In the genomic region with DNA sequence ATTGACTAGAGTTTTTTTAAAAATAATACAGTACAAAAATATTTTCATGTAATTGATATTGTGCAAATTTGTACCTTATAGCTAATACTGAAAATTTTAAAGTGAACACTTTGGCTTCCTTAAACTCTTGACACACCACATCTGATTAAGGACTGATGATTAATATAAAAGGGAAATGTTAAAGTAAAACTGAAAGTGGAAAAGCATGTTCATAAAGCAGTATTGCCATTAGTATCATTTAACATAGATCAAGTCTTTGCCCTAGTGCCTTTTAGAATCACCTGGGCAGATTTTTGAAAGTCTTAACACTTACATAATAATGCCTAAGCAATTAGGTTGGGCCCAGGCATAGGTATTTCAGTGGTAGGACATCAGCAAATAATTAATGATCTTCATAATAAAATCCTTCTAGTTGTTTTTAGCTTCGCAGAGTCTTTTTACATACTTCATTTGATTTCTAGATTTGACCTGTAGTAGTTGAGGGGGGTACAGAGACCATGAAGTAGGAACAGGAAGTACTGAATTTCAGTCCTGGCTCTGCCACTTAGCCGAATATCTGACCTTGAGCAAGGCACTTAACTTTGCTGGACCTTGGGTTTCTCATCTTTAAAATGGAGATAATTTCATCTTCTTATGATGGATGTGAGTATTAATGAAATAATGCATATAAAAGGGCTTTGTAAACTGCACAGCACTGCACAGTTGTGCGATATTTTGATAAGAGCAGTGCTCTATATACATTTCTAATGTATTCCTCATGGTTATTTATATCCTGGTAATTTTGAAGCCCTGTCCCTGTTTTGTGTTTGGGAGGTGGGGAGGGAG, we compare ENCODE assay signal across 11 cellular contexts. TPM values are rescaled to one million over a fixed set of nuclear protein-coding genes. Genes with fewer than 3 reads are reported as not detected.
DNase-seq lines count a peak whose midpoint lies in the region; ATAC-seq and TF ChIP-seq lines count a peak whose summit lies in the region.
"Had no signal": no experiment of that assay in that cellular context is flagged by ENCODE, and none has a peak within 500 bp of the region (broad histone marks: within the 10 kb centered on the region; RNA-seq: fewer than 3 reads in every experiment).

No MANE protein-coding gene starts in this region.

- no peak overlapping the region for H3K4me3 ChIP-seq in WERI-Rb-1 (ENCODE audit: low read depth, low read length)
- H3K4me3 ChIP-seq: coronary artery had no signal

- intact Hi-C loops in CD4-positive, alpha-beta T cell (cut with DNase I, micrococcal nuclease), result no loop called here

- no peak overlapping the region for H3K4me3 Mint-ChIP-seq in CD4-positive, alpha-beta T cell
- peak overlapping the region in 2 of 4 donors; percentile 53 for H3K4me3 Mint-ChIP-seq in IgD-negative memory B cell
- no peak overlapping the region for H3K4me3 Mint-ChIP-seq in activated naive CD8-positive, alpha-beta T cell treated with anti-CD3 and anti-CD28 coated beads for 36 hours
- no peak overlapping the region for H3K4me3 Mint-ChIP-seq in osteocyte (ENCODE audit: unreplicated experiment)

- peak overlapping the region; percentile 8 for H3K27ac Mint-ChIP-seq in CD4-positive, alpha-beta T cell
- H3K27ac Mint-ChIP-seq in IgD-negative memory B cell (peak overlapping the region; percentile 35 to 67 (median 51)), osteocyte (ENCODE audit: unreplicated experiment) (peak overlapping the region; percentile 35)
- peak overlapping the region; percentile 74 for H3K27ac Mint-ChIP-seq in activated naive CD8-positive, alpha-beta T cell treated with anti-CD3 and anti-CD28 coated beads for 36 hours

- peaks cover 38% of the 10 kb centered on the region for H3K36me3 Mint-ChIP-seq in CD4-positive, alpha-beta T cell (ENCODE audit: low read depth)
- H3K36me3 Mint-ChIP-seq in IgD-negative memory B cell (peaks cover 2% of the 10 kb centered on the region), osteocyte (ENCODE audit: unreplicated experiment) (peaks cover 2% of the 10 kb centered on the region)
- H3K36me3 Mint-ChIP-seq in activated naive CD8-positive, alpha-beta T cell treated with anti-CD3 and anti-CD28 coated beads for 36 hours, result peaks cover 27% of the 10 kb centered on the region

- peaks cover 57% of the 10 kb centered on the region for H3K4me1 Mint-ChIP-seq in CD4-positive, alpha-beta T cell (ENCODE audit: low read depth)
- H3K4me1 Mint-ChIP-seq in IgD-negative memory B cell, result peaks cover 24 to 33% (median 27%) of the 10 kb centered on the region in 3 donors
- H3K4me1 Mint-ChIP-seq in activated naive CD8-positive, alpha-beta T cell treated with anti-CD3 and anti-CD28 coated beads for 36 hours, result peaks cover 41% of the 10 kb centered on the region
- peaks cover 31% of the 10 kb centered on the region for H3K4me1 Mint-ChIP-seq in osteocyte (ENCODE audit: unreplicated experiment)

- no peaks in the 10 kb centered on the region for H3K27me3 ChIP-seq in CD4-positive, alpha-beta T cell (ENCODE audit: control insufficient read depth, insufficient read depth, low read length)
- H3K27me3 ChIP-seq in WERI-Rb-1 (ENCODE audit: insufficient read depth, low read depth, severe bottlenecking), result no peaks in the 10 kb centered on the region

- no peak for ATAC-seq in CD4-positive, alpha-beta T cell (ENCODE audit: poor library complexity)

- H3K9me3 Mint-ChIP-seq in CD4-positive, alpha-beta T cell, result no peaks in the 10 kb centered on the region
- H3K9me3 Mint-ChIP-seq in IgD-negative memory B cell, result no peaks in the 10 kb centered on the region
- no peaks in the 10 kb centered on the region for H3K9me3 Mint-ChIP-seq in activated naive CD8-positive, alpha-beta T cell treated with anti-CD3 and anti-CD28 coated beads for 36 hours
- no peaks in the 10 kb centered on the region for H3K9me3 Mint-ChIP-seq in osteocyte (ENCODE audit: unreplicated experiment)

- H3K9me3 ChIP-seq in CD4-positive, alpha-beta T cell (ENCODE audit: control insufficient read depth, low read length), result no peaks in the 10 kb centered on the region
- no peaks in the 10 kb centered on the region for H3K9me3 ChIP-seq in WERI-Rb-1 (ENCODE audit: severe bottlenecking)

- DNase-seq in CD4-positive, alpha-beta T cell, result no peak
- no peak for DNase-seq in activated naive CD8-positive, alpha-beta T cell treated with anti-CD3 and anti-CD28 coated beads for 36 hours
- DNase-seq in osteocyte (ENCODE audit: extremely low spot score, unreplicated experiment) (no peak), GM10266 (ENCODE audit: extremely low spot score) (no peak), GM03348 (ENCODE audit: low spot score) (no peak), activated gamma-delta T cell (lab: John Stamatoyannopoulos, UW) (no peak), WERI-Rb-1 (no peak)
- DNase-seq: RPMI8226 had no signal

- no peaks in the 10 kb centered on the region for H3K27me3 Mint-ChIP-seq in CD4-positive, alpha-beta T cell
- H3K27me3 Mint-ChIP-seq in IgD-negative memory B cell (no peaks in the 10 kb centered on the region), osteocyte (ENCODE audit: unreplicated experiment) (no peaks in the 10 kb centered on the region)
- no peaks in the 10 kb centered on the region for H3K27me3 Mint-ChIP-seq in activated naive CD8-positive, alpha-beta T cell treated with anti-CD3 and anti-CD28 coated beads for 36 hours

- no peak overlapping the region for H3K27ac ChIP-seq in CD4-positive, alpha-beta T cell (ENCODE audit: low read depth, low read length)
- H3K27ac ChIP-seq in WERI-Rb-1, result no peak overlapping the region
- H3K27ac ChIP-seq: coronary artery, VCaP had no signal

- no peak for TF ChIP-seq CTCF in CD4-positive, alpha-beta T cell (IDR thresholded peaks at IDR 0.05)
- TF ChIP-seq CTCF in osteocyte (IDR thresholded peaks at IDR 0.05), result no peak
- TF ChIP-seq CTCF in GM10266 (IDR thresholded peaks at IDR 0.05; ENCODE audit: control insufficient read depth, insufficient read depth, low read depth, missing control alignments), result no peak
- no peak for TF ChIP-seq CTCF in WERI-Rb-1 (IDR thresholded peaks at IDR 0.05; ENCODE audit: low read depth, low read length)

- peaks cover 4% of the 10 kb centered on the region; the same call in 1 of the 2 replicates for H3K36me3 ChIP-seq in WERI-Rb-1

- POLR2A ChIA-PET in CD4-positive, alpha-beta T cell (lab: Charles Lee), result no interaction called here

- CTCF ChIA-PET in CD4-positive, alpha-beta T cell (lab: Charles Lee), result interaction anchor here (1.0 to 1.3 kb wide), 2 partner anchors 20 to 34 kb away, joined by 3 read pairs; no protein-coding TSS in a partner anchor

RNA-seq across cellular contexts. Expression of a gene that starts 43.7 kb away (rescaled TPM):
- 100 to 1,000 TPM; 107 TPM for total RNA-seq in CD4-positive, alpha-beta T cell
- polyA plus RNA-seq in IgD-negative memory B cell, result 40.3 TPM
- 10 to 100 TPM; 71.0 to 74.3 TPM for total RNA-seq in activated naive CD8-positive, alpha-beta T cell treated with anti-CD3 and anti-CD28 coated beads for 36 hours
- total RNA-seq in osteocyte, result 81.7 and 84.2 TPM in 2 replicates

Comparison
In these comparisons a context has a peak if more than half of its experiments do, and no peak if none do; other contexts are left out.
1. H3K27ac Mint-ChIP-seq: peak in every context shown above with its lines; median percentile 74 in activated naive CD8-positive, alpha-beta T cell treated with anti-CD3 and anti-CD28 coated beads for 36 hours; 51 in IgD-negative memory B cell; 35 in osteocyte; 8 in CD4-positive, alpha-beta T cell.